In genomic region chr11:134275534-134276395, GRCh38 we compare ENCODE assay signal across 1 cellular context.
TF ChIP-seq lines count a peak whose summit lies in the region.

GLB1L3 (plus strand) TSS chr11:134276379; CDS start chr11:134276741, 362 bp downstream.

TF ChIP-seq in GM12878, 131 proteins besides CTCF, POLR2A, EP300 and RAD21 (continued from another document):
- no peak for TF ChIP-seq TARDBP (IDR thresholded peaks at IDR 0.05; ENCODE audit: borderline replicate concordance)
- no peak for TF ChIP-seq MYB (IDR thresholded peaks at IDR 0.05; ENCODE audit: borderline replicate concordance, low read depth, low read length)
- TF ChIP-seq, protein P1, sequence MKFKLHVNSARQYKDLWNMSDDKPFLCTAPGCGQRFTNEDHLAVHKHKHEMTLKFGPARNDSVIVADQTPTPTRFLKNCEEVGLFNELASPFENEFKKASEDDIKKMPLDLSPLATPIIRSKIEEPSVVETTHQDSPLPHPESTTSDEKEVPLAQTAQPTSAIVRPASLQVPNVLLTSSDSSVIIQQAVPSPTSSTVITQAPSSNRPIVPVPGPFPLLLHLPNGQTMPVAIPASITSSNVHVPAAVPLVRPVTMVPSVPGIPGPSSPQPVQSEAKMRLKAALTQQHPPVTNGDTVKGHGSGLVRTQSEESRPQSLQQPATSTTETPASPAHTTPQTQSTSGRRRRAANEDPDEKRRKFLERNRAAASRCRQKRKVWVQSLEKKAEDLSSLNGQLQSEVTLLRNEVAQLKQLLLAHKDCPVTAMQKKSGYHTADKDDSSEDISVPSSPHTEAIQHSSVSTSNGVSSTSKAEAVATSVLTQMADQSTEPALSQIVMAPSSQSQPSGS (IDR thresholded peaks at IDR 0.05; ENCODE audit: low read length) = 0 out of 2 replicates have a peak, but pooled peaks have one; percentile 40
- TF ChIP-seq MEF2B (IDR thresholded peaks at IDR 0.05; ENCODE audit: partially characterized antibody, poor library complexity, severe bottlenecking) = no peak
- no peak for TF ChIP-seq RB1 (IDR thresholded peaks at IDR 0.05; ENCODE audit: borderline replicate concordance)
- TF ChIP-seq TCF3 (IDR thresholded peaks at IDR 0.05; ENCODE audit: borderline replicate concordance, insufficient read depth, low read depth, low read length) = no peak
- no peak for TF ChIP-seq BHLHE40 (IDR thresholded peaks at IDR 0.05; ENCODE audit: borderline replicate concordance in 1 of 2, low read depth in 2 of 2, low read length in 1 of 2)
- TF ChIP-seq DPF2 (IDR thresholded peaks at IDR 0.05) = no peak
- 0 out of 4 replicates have a peak, but pooled peaks of 1 of the 2 experiments have one; percentile 39 for TF ChIP-seq CEBPB (IDR thresholded peaks at IDR 0.05; ENCODE audit: borderline replicate concordance in 1 of 2, low read depth in 2 of 2, low read length in 2 of 2)
- no peak for TF ChIP-seq NFYA (IDR thresholded peaks at IDR 0.05; ENCODE audit: borderline replicate concordance, low read depth, low read length)
- TF ChIP-seq JUNB (IDR thresholded peaks at IDR 0.05) = peak; percentile 32; the same call in 1 of the 2 replicates
- no peak for TF ChIP-seq RBBP5 (conservative IDR thresholded peaks at IDR 0.05)
- peak; percentile 74 for TF ChIP-seq EED (IDR thresholded peaks at IDR 0.05; ENCODE audit: low read depth)
- TF ChIP-seq NR2C1 (IDR thresholded peaks at IDR 0.05) = no peak
- TF ChIP-seq NFIC (IDR thresholded peaks at IDR 0.05; ENCODE audit: low read depth, low read length) = peak; percentile 73; the same call in 1 of the 2 replicates
- TF ChIP-seq, protein P2, sequence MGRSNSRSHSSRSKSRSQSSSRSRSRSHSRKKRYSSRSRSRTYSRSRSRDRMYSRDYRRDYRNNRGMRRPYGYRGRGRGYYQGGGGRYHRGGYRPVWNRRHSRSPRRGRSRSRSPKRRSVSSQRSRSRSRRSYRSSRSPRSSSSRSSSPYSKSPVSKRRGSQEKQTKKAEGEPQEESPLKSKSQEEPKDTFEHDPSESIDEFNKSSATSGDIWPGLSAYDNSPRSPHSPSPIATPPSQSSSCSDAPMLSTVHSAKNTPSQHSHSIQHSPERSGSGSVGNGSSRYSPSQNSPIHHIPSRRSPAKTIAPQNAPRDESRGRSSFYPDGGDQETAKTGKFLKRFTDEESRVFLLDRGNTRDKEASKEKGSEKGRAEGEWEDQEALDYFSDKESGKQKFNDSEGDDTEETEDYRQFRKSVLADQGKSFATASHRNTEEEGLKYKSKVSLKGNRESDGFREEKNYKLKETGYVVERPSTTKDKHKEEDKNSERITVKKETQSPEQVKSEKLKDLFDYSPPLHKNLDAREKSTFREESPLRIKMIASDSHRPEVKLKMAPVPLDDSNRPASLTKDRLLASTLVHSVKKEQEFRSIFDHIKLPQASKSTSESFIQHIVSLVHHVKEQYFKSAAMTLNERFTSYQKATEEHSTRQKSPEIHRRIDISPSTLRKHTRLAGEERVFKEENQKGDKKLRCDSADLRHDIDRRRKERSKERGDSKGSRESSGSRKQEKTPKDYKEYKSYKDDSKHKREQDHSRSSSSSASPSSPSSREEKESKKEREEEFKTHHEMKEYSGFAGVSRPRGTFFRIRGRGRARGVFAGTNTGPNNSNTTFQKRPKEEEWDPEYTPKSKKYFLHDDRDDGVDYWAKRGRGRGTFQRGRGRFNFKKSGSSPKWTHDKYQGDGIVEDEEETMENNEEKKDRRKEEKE (IDR thresholded peaks at IDR 0.05) = no peak
- no peak for TF ChIP-seq RAD51 (IDR thresholded peaks at IDR 0.05)
- TF ChIP-seq HDAC6 (IDR thresholded peaks at IDR 0.05; ENCODE audit: unreplicated experiment) = peak; percentile 95
- TF ChIP-seq ATF3 (IDR thresholded peaks at IDR 0.05; ENCODE audit: borderline replicate concordance, extremely low read depth, low read depth, low read length) = no peak
- no peak for TF ChIP-seq ZBED1 (IDR thresholded peaks at IDR 0.05; ENCODE audit: borderline replicate concordance)
- no peak for TF ChIP-seq HCFC1 (IDR thresholded peaks at IDR 0.05; ENCODE audit: low read length)
- TF ChIP-seq JUND (IDR thresholded peaks at IDR 0.05; ENCODE audit: low read depth, low read length) = no peak
- no peak for TF ChIP-seq CBX3 (IDR thresholded peaks at IDR 0.05; ENCODE audit: borderline replicate concordance, low read depth)
- TF ChIP-seq, protein P3, sequence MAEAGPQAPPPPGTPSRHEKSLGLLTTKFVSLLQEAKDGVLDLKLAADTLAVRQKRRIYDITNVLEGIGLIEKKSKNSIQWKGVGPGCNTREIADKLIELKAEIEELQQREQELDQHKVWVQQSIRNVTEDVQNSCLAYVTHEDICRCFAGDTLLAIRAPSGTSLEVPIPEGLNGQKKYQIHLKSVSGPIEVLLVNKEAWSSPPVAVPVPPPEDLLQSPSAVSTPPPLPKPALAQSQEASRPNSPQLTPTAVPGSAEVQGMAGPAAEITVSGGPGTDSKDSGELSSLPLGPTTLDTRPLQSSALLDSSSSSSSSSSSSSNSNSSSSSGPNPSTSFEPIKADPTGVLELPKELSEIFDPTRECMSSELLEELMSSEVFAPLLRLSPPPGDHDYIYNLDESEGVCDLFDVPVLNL (IDR thresholded peaks at IDR 0.05; ENCODE audit: low read depth, low read length) = no peak
- no peak for TF ChIP-seq KDM1A (IDR thresholded peaks at IDR 0.05; ENCODE audit: borderline replicate concordance)
- peak; percentile 62 for TF ChIP-seq CREB1 (IDR thresholded peaks at IDR 0.05; ENCODE audit: low read depth)
